ENCODE assay signal across 1 cellular context in genomic region chr1:85438353-85438752, GRCh38.
A peak's percentile ranks its signal among the peaks of the same experiment; 100 is the strongest.
TF ChIP-seq lines count a peak whose summit lies in the region.

No MANE protein-coding gene starts in this region.

TF ChIP-seq in HepG2, 621 proteins besides CTCF, POLR2A, EP300 and RAD21 (continued from another document and continues in another):
- TF ChIP-seq AHDC1 (CRISPR knock-in tag; IDR thresholded peaks at IDR 0.05; ENCODE audit: borderline replicate concordance) (no peak; the same call in 1 of the 2 replicates), ZNF788 (CRISPR knock-in tag; IDR thresholded peaks at IDR 0.05; ENCODE audit: borderline replicate concordance) (no peak), TARDBP (CRISPR knock-in tag; IDR thresholded peaks at IDR 0.05) (no peak), ZNF317 (CRISPR knock-in tag; IDR thresholded peaks at IDR 0.05) (peak; percentile 80), ARNT2 (CRISPR knock-in tag; IDR thresholded peaks at IDR 0.05; ENCODE audit: low read depth) (no peak), TFDP1 (CRISPR knock-in tag; IDR thresholded peaks at IDR 0.05; ENCODE audit: borderline replicate concordance) (no peak), E2F5 (CRISPR knock-in tag; conservative IDR thresholded peaks at IDR 0.05) (no peak), ZNF639 (CRISPR knock-in tag; conservative IDR thresholded peaks at IDR 0.05) (no peak), ZNF776 (CRISPR knock-in tag; IDR thresholded peaks at IDR 0.05) (no peak), ZNF503 (CRISPR knock-in tag; IDR thresholded peaks at IDR 0.05) (no peak), PREB (CRISPR knock-in tag; IDR thresholded peaks at IDR 0.05) (no peak), THRA (CRISPR knock-in tag; IDR thresholded peaks at IDR 0.05; ENCODE audit: borderline replicate concordance) (peak; percentile 75; the same call in 1 of the 2 replicates), MAFG (CRISPR knock-in tag; IDR thresholded peaks at IDR 0.05) (no peak), ZNF354B (CRISPR knock-in tag; IDR thresholded peaks at IDR 0.05) (no peak), ZNF101 (CRISPR knock-in tag; IDR thresholded peaks at IDR 0.05; ENCODE audit: borderline replicate concordance, low read depth) (no peak), RFX3 (CRISPR knock-in tag; IDR thresholded peaks at IDR 0.05) (no peak), HOMEZ (CRISPR knock-in tag; IDR thresholded peaks at IDR 0.05; ENCODE audit: low read depth) (peak; percentile 27; the same call in 1 of the 2 replicates), IRF9 (CRISPR knock-in tag; IDR thresholded peaks at IDR 0.05; ENCODE audit: borderline replicate concordance) (no peak), ZMYM4 (CRISPR knock-in tag; IDR thresholded peaks at IDR 0.05) (peak; percentile 30; the same call in 1 of the 2 replicates), TFAP4 (IDR thresholded peaks at IDR 0.05; ENCODE audit: borderline replicate concordance, low read depth) (peak; percentile 69; the same call in 1 of the 2 replicates), MAFK (conservative IDR thresholded peaks at IDR 0.05 in 1 of 2, IDR thresholded peaks at IDR 0.05 in 1 of 2; ENCODE audit: low read length in 2 of 2) (no peak), ZNF577 (CRISPR knock-in tag; IDR thresholded peaks at IDR 0.05; ENCODE audit: borderline replicate concordance, low read depth) (no peak), ZNF484 (CRISPR knock-in tag; IDR thresholded peaks at IDR 0.05; ENCODE audit: borderline replicate concordance, low read depth) (no peak), ZNF235 (CRISPR knock-in tag; IDR thresholded peaks at IDR 0.05; ENCODE audit: borderline replicate concordance) (no peak), TEAD2 (CRISPR knock-in tag; IDR thresholded peaks at IDR 0.05) (no peak), ZNF468 (CRISPR knock-in tag; IDR thresholded peaks at IDR 0.05) (no peak), ZFYVE20 (CRISPR knock-in tag; IDR thresholded peaks at IDR 0.05; ENCODE audit: borderline replicate concordance, low read depth) (no peak), ZFP90 (CRISPR knock-in tag; IDR thresholded peaks at IDR 0.05; ENCODE audit: borderline replicate concordance) (no peak), PAF1 (CRISPR knock-in tag; IDR thresholded peaks at IDR 0.05) (no peak), CREB1 (IDR thresholded peaks at IDR 0.05) (no peak), CREB1 (CRISPR knock-in tag; IDR thresholded peaks at IDR 0.05) (peak; percentile 53; the same call in 1 of the 2 replicates), SAP130 (CRISPR knock-in tag; IDR thresholded peaks at IDR 0.05; ENCODE audit: low read depth) (peak; percentile 45), SIN3A (IDR thresholded peaks at IDR 0.05; ENCODE audit: borderline replicate concordance, low read depth, low read length) (no peak), ZNF891 (CRISPR knock-in tag; IDR thresholded peaks at IDR 0.05) (no peak), ASH2L (IDR thresholded peaks at IDR 0.05; ENCODE audit: insufficient read length, low read depth, low read length) (peak; percentile 23), MEF2D (CRISPR knock-in tag; IDR thresholded peaks at IDR 0.05) (no peak), PTBP1 (IDR thresholded peaks at IDR 0.05; ENCODE audit: low read depth, low read length, poor library complexity, severe bottlenecking) (no peak), ZNF616 (CRISPR knock-in tag; IDR thresholded peaks at IDR 0.05; ENCODE audit: low read depth) (no peak), ZNF326 (CRISPR knock-in tag; IDR thresholded peaks at IDR 0.05; ENCODE audit: borderline replicate concordance) (no peak), ZBTB33 (CRISPR knock-in tag; IDR thresholded peaks at IDR 0.05) (no peak), MLX (CRISPR knock-in tag; IDR thresholded peaks at IDR 0.05) (no peak), ZFY (CRISPR knock-in tag; IDR thresholded peaks at IDR 0.05) (no peak)
